Comparison of ENCODE assay signal across 9 cellular contexts in the genomic region with DNA sequence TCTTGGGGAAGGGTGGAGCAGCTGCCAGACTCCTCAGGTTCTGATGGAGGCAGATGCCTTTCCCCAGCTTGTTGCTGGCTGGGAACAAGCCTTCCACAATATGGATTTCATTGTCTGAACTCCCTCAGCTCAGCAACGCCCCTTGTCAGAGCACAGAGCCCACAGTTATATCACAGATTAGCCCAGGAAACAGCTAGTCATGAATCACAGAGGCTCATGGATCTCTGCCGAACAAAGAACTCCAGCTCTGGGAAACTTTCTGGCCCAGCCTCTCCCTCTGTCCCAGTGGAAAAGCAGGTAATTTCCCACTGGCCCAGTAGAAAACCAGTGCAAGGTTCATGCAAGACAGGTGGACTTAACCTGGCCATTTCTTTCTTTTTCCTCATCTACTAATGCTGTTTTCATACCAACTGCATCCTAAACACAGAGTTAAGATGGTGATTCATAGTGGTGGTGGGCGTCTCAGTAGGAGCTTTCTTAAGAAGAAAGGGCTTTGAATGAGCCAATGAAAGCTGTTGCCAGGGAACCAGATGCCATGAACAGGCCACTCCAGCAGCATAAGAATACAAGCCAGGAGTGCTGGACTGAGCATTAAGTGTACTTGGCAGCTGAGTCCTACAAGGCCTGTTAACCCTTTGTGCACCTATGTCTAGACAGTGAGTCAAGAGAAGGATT. TPM values are rescaled to one million over a fixed set of nuclear protein-coding genes. Genes with fewer than 3 reads are reported as not detected.
DNase-seq lines count a peak whose midpoint lies in the region; TF ChIP-seq lines count a peak whose summit lies in the region.
"Had no signal": no experiment of that assay in that cellular context is flagged by ENCODE, and none has a peak within 500 bp of the region (broad histone marks: within the 10 kb centered on the region; RNA-seq: fewer than 3 reads in every experiment).

No MANE protein-coding gene starts in this region.

- H3K4me3 ChIP-seq in brain microvascular endothelial cell (ENCODE audit: low read depth, low read length) (no peak overlapping the region), uterus (no peak overlapping the region)

- no peaks in the 10 kb centered on the region for H3K9me3 ChIP-seq in uterus

- no peaks in the 10 kb centered on the region for H3K4me1 Mint-ChIP-seq in T-helper 2 cell treated with Interferon-gamma antibody and Interleukin-4, amounts not matched to agents 5 μg/mL and 100 μg/mL, for 36 hours (ENCODE audit: low read depth)

- no peaks in the 10 kb centered on the region for H3K36me3 ChIP-seq in brain microvascular endothelial cell (replicated peaks)
- H3K36me3 ChIP-seq in uterus = no peaks in the 10 kb centered on the region

- H3K9me3 Mint-ChIP-seq in T-helper 2 cell treated with Interferon-gamma antibody and Interleukin-4, amounts not matched to agents 5 μg/mL and 100 μg/mL, for 36 hours = no peaks in the 10 kb centered on the region

- intact Hi-C loops in uterus (cut with DNase I; ENCODE audit: low total_unique reads) = no loop called here

- no peaks in the 10 kb centered on the region for H3K4me1 ChIP-seq in uterus

- H3K27ac Mint-ChIP-seq in T-helper 2 cell treated with Interferon-gamma antibody and Interleukin-4, amounts not matched to agents 5 μg/mL and 100 μg/mL, for 36 hours = no peak overlapping the region

- H3K27me3 ChIP-seq in brain microvascular endothelial cell (replicated peaks) = no peaks in the 10 kb centered on the region
- no peaks in the 10 kb centered on the region for H3K27me3 ChIP-seq in layer of hippocampus (ENCODE audit: control insufficient read depth, insufficient read depth, low read length)
- no peaks in the 10 kb centered on the region for H3K27me3 ChIP-seq in uterus

- H3K27ac ChIP-seq in brain microvascular endothelial cell = peak overlapping the region; percentile 92
- peak overlapping the region; percentile 65 for H3K27ac ChIP-seq in layer of hippocampus (ENCODE audit: low read depth, low read length)
- peak overlapping the region in 1 of 2 donors; percentile 60 for H3K27ac ChIP-seq in uterus

- DNase-seq in stimulated activated CD4-positive, alpha-beta T cell treated with anti-CD3 and anti-CD28 coated beads, Interleukin-15, amount 100 ng/mL, for 48 hours (ENCODE audit: low read depth in 2 of 2) = peak; percentile 1 to 4
- DNase-seq in stimulated activated CD4-positive, alpha-beta T cell treated with anti-CD3 and anti-CD28 coated beads, Interleukin-4, amount 100 ng/mL, for 1 hour = no peak
- DNase-seq in brain microvascular endothelial cell = peak; percentile 96
- peak; percentile 22 to 31 for DNase-seq in uterus
- no peak for DNase-seq in T-helper 2 cell treated with Interferon-gamma antibody and Interleukin-4, amounts not matched to agents 5 μg/mL and 100 μg/mL, for 36 hours (ENCODE audit: low spot score)
- DNase-seq in Kasumi-1 (lab: John Stamatoyannopoulos, UW) = no peak
- DNase-seq in GM20000 (ENCODE audit: low spot score) = no peak
- DNase-seq: NCI-H526 had no signal

- no peak for TF ChIP-seq POLR2A in uterus (IDR thresholded peaks at IDR 0.05)

- in situ Hi-C loops in brain microvascular endothelial cell (cut with HindIII; ENCODE audit: low pct_ligation_motif_present, low sequenced_read_pairs) = no loop called here

- no peak overlapping the region for H3K4me3 Mint-ChIP-seq in T-helper 2 cell treated with Interferon-gamma antibody and Interleukin-4, amounts not matched to agents 5 μg/mL and 100 μg/mL, for 36 hours

- TF ChIP-seq CTCF in brain microvascular endothelial cell (IDR thresholded peaks at IDR 0.05; ENCODE audit: low read depth, low read length, missing control alignments) (no peak), uterus (IDR thresholded peaks at IDR 0.05) (no peak), GM20000 (IDR thresholded peaks at IDR 0.05; ENCODE audit: extremely low read depth, missing control alignments) (no peak)

- no peaks in the 10 kb centered on the region for H3K36me3 Mint-ChIP-seq in T-helper 2 cell treated with Interferon-gamma antibody and Interleukin-4, amounts not matched to agents 5 μg/mL and 100 μg/mL, for 36 hours (ENCODE audit: low read depth)

- peaks cover 8% of the 10 kb centered on the region for H3K27me3 Mint-ChIP-seq in T-helper 2 cell treated with Interferon-gamma antibody and Interleukin-4, amounts not matched to agents 5 μg/mL and 100 μg/mL, for 36 hours (ENCODE audit: low read depth)

RNA-seq across cellular contexts. Expression of gene KIAA2012, which starts 8.7 kb away (rescaled TPM):
- under 1 TPM in 3 of 4 donors, not detected in 1; 0.15 to 0.76 (median 0.26) TPM for total RNA-seq in uterus

RNA-seq across cellular contexts. Expression of gene FZD7, which starts 30.7 kb away (rescaled TPM):
- total RNA-seq in uterus = 10 to 100 TPM in 3 of 4 donors, under 1 TPM in 1; 0.77 to 38.8 (median 20.0) TPM

Comparison
In these comparisons a context has a peak if more than half of its experiments do, and no peak if none do; other contexts are left out.
1. DNase-seq: peak in stimulated activated CD4-positive, alpha-beta T cell treated with anti-CD3 and anti-CD28 coated beads, Interleukin-15, amount 100 ng/mL, for 48 hours (2 of 2), brain microvascular endothelial cell (single experiment) and uterus (2 of 2); none in stimulated activated CD4-positive, alpha-beta T cell treated with anti-CD3 and anti-CD28 coated beads, Interleukin-4, amount 100 ng/mL, for 1 hour (single experiment), T-helper 2 cell treated with Interferon-gamma antibody and Interleukin-4, amounts not matched to agents 5 μg/mL and 100 μg/mL, for 36 hours (single experiment), Kasumi-1 (0 of 2) and GM20000 (single experiment).